1 cellular context compared by ENCODE assay signal in the genomic region with DNA sequence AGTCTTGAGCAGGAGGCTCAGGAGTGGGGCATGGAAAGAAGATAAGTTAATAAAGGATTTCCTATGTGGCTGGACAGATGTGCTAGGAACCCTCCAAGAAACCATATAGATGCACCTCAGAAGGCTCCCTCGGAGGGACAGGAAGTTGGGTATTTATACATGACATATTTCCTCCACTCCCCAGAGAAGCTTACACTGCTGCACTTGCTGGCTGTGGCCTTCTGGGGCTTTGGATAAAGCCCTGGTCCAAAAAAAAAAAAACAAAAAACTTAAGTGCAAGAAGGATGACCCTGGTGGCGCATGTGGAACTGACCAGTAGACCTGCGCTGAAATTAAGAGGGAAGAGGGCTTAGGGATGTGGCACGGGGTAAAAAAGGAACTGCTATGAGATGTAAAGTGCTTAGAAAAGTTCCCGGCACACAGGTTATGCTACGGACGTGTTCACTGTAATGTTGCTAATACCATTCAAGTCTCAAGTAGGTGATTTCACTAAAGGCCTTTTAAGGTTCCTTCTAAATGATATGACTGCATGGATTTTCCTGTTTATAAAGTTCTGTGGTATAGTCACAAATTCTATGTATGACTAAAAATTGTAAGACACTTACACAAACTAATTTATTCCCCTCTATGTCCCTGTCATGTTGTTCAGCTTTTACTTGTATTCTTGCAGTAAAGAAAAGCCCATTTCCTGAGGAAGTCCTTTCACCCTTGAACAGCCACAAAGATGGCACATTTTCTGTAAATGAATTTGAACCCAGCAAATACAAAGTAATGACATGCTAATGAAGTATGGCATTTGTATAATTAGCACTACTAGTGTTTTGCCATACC.
TF ChIP-seq lines count a peak whose summit lies in the region.

No MANE protein-coding gene starts in this region.

TF ChIP-seq in GM12878, 131 proteins besides CTCF, POLR2A, EP300 and RAD21:
- TF ChIP-seq, protein P1, sequence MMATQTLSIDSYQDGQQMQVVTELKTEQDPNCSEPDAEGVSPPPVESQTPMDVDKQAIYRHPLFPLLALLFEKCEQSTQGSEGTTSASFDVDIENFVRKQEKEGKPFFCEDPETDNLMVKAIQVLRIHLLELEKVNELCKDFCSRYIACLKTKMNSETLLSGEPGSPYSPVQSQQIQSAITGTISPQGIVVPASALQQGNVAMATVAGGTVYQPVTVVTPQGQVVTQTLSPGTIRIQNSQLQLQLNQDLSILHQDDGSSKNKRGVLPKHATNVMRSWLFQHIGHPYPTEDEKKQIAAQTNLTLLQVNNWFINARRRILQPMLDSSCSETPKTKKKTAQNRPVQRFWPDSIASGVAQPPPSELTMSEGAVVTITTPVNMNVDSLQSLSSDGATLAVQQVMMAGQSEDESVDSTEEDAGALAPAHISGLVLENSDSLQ (IDR thresholded peaks at IDR 0.05), result no peak
- TF ChIP-seq, protein P2, sequence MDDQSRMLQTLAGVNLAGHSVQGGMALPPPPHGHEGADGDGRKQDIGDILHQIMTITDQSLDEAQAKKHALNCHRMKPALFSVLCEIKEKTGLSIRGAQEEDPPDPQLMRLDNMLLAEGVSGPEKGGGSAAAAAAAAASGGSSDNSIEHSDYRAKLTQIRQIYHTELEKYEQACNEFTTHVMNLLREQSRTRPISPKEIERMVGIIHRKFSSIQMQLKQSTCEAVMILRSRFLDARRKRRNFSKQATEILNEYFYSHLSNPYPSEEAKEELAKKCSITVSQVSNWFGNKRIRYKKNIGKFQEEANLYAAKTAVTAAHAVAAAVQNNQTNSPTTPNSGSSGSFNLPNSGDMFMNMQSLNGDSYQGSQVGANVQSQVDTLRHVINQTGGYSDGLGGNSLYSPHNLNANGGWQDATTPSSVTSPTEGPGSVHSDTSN (IDR thresholded peaks at IDR 0.05; ENCODE audit: insufficient replicate concordance, low read depth, low read length), result no peak
- no peak for TF ChIP-seq RCOR1 (conservative IDR thresholded peaks at IDR 0.05; ENCODE audit: low read depth, low read length)
